22 cellular contexts compared by ENCODE assay signal in genomic region chr4:54050214-54050904, GRCh38. TPM values are rescaled to one million over a fixed set of nuclear protein-coding genes. Genes with fewer than 3 reads are reported as not detected.
A peak's percentile ranks its signal among the peaks of the same experiment; 100 is the strongest.
DNase-seq lines count a peak whose midpoint lies in the region; ATAC-seq, FAIRE-seq and TF ChIP-seq lines count a peak whose summit lies in the region.
"Had no signal": no experiment of that assay in that cellular context is flagged by ENCODE, and none has a peak within 500 bp of the region (broad histone marks: within the 10 kb centered on the region; RNA-seq: fewer than 3 reads in every experiment).

No MANE protein-coding gene starts in this region.

- H3K36me3 ChIP-seq in Caco-2 (ENCODE audit: control insufficient read depth, insufficient read depth, low read length), result no peaks in the 10 kb centered on the region

- ATAC-seq in GM21786 (IDR thresholded peaks at IDR 0.05; ENCODE audit: unreplicated experiment), result no peak

- H3K9me3 Mint-ChIP-seq in Caco-2 (ENCODE audit: unreplicated experiment), result no peaks in the 10 kb centered on the region
- H3K9me3 Mint-ChIP-seq in chondrocyte (ENCODE audit: low read depth), result no peaks in the 10 kb centered on the region

- H3K36me3 Mint-ChIP-seq in Caco-2 (ENCODE audit: insufficient read depth, unreplicated experiment) (peaks cover 9% of the 10 kb centered on the region), chondrocyte (ENCODE audit: low read depth) (peaks cover 3% of the 10 kb centered on the region)

- TF ChIP-seq CTCF in Caco-2 (IDR thresholded peaks at IDR 0.05; ENCODE audit: insufficient read depth in 1 of 2, low read depth in 1 of 2, low read length in 1 of 2, severe bottlenecking in 1 of 2, unreplicated experiment in 1 of 2) (no peak), chondrocyte (IDR thresholded peaks at IDR 0.05) (no peak)

- DNase-seq in Caco-2 (peak in 1 of 2 experiments; percentile 33), LoVo (ENCODE audit: low spot score) (peak; percentile 23), chondrocyte (ENCODE audit: low spot score) (no peak), kidney tubule cell (ENCODE audit: low spot score) (peak; percentile 23), urothelium cell line (ENCODE audit: low spot score) (no peak), foreskin melanocyte (no peak), iPS-NIHi11 (ENCODE audit: low spot score) (no peak)
- DNase-seq: activated CD4-positive, CD25-positive, alpha-beta regulatory T cell; activated naive CD4-positive, alpha-beta T cell; dorsolateral prefrontal cortex; MV-4-11; NCI-H2107; NCI-H748 treated with DMSO at 0.1 percent for 48 hours; RPMI8226; stimulated activated CD4-positive, alpha-beta T cell treated with anti-CD3 and anti-CD28 coated beads, Interleukin-1b, Interleukin-23, amount 100 ng/mL, for 48 hours; T-helper 1 cell had no signal

- no peaks in the 10 kb centered on the region for H3K9me3 ChIP-seq in Caco-2

- peak overlapping the region; percentile 90 for H3K27ac Mint-ChIP-seq in Caco-2 (ENCODE audit: unreplicated experiment)
- peak overlapping the region; percentile 60 for H3K27ac Mint-ChIP-seq in chondrocyte (ENCODE audit: unreplicated experiment)
- H3K27ac Mint-ChIP-seq: neural progenitor cell had no signal

- no TSS peak for BruUV-seq in Caco-2 (replicated peaks; lab: Mats Ljungman, UMichigan)

- FAIRE-seq in urothelium cell line (lab: Jason Lieb, UNC), result no peak
- FAIRE-seq: GM19239, HTR-8/SVneo had no signal

- H3K4me3 Mint-ChIP-seq in Caco-2 (ENCODE audit: unreplicated experiment), result peak overlapping the region; percentile 10
- no peak overlapping the region for H3K4me3 Mint-ChIP-seq in chondrocyte (ENCODE audit: unreplicated experiment)
- H3K4me3 Mint-ChIP-seq: neural progenitor cell had no signal

- POLR2A ChIA-PET in Caco-2 (lab: Charles Lee), result no interaction called here

- CTCF ChIA-PET in Caco-2 (lab: Charles Lee), result interaction anchor here (0.6 kb wide), 1 partner anchor 44 kb away, joined by 3 read pairs; no protein-coding TSS in a partner anchor

- H3K27me3 ChIP-seq in Caco-2 (replicated peaks; ENCODE audit: control insufficient read depth, insufficient read depth, low read length), result no peaks in the 10 kb centered on the region
- H3K27me3 ChIP-seq: dorsolateral prefrontal cortex, neural progenitor cell had no signal

- H3K27me3 Mint-ChIP-seq in Caco-2 (ENCODE audit: insufficient read depth, unreplicated experiment) (no peaks in the 10 kb centered on the region), chondrocyte (ENCODE audit: low read depth) (no peaks in the 10 kb centered on the region)

- H3K4me1 Mint-ChIP-seq in Caco-2 (ENCODE audit: low read depth, unreplicated experiment) (peaks cover 40% of the 10 kb centered on the region), chondrocyte (ENCODE audit: low read depth) (peaks cover 34% of the 10 kb centered on the region)
- H3K4me1 Mint-ChIP-seq: neural progenitor cell had no signal

- H3K4me3 ChIP-seq in Caco-2 (ENCODE audit: low read depth, low read length), result no peak overlapping the region
- H3K4me3 ChIP-seq: dorsolateral prefrontal cortex, neural progenitor cell had no signal

- H3K4me1 ChIP-seq in Caco-2, result peaks cover 45% of the 10 kb centered on the region
- H3K4me1 ChIP-seq: neural progenitor cell had no signal

- intact Hi-C loops in Caco-2 (cut with micrococcal nuclease; ENCODE audit: unreplicated experiment), result loop anchor here (1.0 kb wide), 2 partner anchors 94 to 120 kb away; no protein-coding TSS in a partner anchor

RNA-seq across cellular contexts. Expression of gene CHIC2, which starts 14.0 kb away (rescaled TPM):
- total RNA-seq in Caco-2 (2022) (24.9 and 30.0 TPM in 2 replicates), chondrocyte (31.3 to 38.5 TPM (median 36.1 TPM) in 3 replicates)

RNA-seq across cellular contexts. Expression of gene GSX2, which starts 49.6 kb away (rescaled TPM):
- total RNA-seq in Caco-2 (2022) (not detected in 2 replicates), chondrocyte (not detected in 3 replicates)
- total RNA-seq: lung microvascular endothelial cell, subcutaneous adipose tissue had no signal

Comparison
In these comparisons a context has a peak if more than half of its experiments do, and no peak if none do; other contexts are left out.
1. DNase-seq: peak in LoVo (single experiment) and kidney tubule cell (single experiment); none in chondrocyte (single experiment), urothelium cell line (single experiment), foreskin melanocyte (single experiment) and iPS-NIHi11 (single experiment).